ENCODE assay signal across 8 cellular contexts in the genomic region with DNA sequence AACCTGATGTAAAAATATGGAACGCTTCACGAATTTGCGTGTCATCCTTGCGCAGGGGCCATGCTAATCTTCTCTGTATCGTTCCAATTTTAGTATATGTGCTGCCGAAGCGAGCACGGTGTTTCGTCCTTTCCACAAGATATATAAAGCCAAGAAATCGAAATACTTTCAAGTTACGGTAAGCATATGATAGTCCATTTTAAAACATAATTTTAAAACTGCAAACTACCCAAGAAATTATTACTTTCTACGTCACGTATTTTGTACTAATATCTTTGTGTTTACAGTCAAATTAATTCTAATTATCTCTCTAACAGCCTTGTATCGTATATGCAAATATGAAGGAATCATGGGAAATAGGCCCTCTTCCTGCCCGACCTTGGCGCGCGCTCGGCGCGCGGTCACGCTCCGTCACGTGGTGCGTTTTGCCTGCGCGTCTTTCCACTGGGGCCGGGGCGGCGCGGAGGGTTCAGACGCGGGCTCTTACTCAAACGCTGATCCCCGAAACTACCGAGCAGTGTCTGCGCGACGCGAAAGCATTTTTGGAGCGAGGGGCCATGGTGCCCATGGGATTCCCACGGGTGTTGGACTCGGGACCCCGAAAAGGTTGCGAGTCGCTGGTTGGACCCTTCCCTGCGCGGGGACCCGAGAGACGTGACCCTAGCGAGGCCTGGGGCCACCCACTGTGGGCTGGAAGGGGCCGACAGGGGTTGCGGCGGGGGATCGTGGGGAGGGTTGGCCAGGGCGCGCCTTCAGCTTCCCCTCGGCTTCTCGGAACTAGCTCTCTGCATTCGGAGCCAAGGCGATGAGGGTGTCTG. TPM values are rescaled to one million over a fixed set of nuclear protein-coding genes. Genes with fewer than 3 reads are reported as not detected.
A peak's percentile ranks its signal among the peaks of the same experiment; 100 is the strongest.
DNase-seq lines count a peak whose midpoint lies in the region; ATAC-seq and TF ChIP-seq lines count a peak whose summit lies in the region.

RNU6-1 (minus strand) TSS at position 117 of the 818 bp plus-strand sequence.

- peak within 1 kb of the TSS; percentile 99 for H2AFZ ChIP-seq in PC-3 (ENCODE audit: low read length)

- no peaks in the 10 kb centered on the region for H3K9me3 Mint-ChIP-seq in activated T-cell treated with anti-CD3 and anti-CD28 coated beads, Interleukin-2, amount 50 U/mL, for 24 hours

- CTCF ChIA-PET in PC-3 (lab: Charles Lee) = no interaction called here

- peak within 1 kb of the TSS; percentile 92 for H3K4me2 ChIP-seq in PC-3 (ENCODE audit: low read length)

- intact Hi-C loops in PC-3 (cut with micrococcal nuclease) = loop anchor here (5.0 to 10.0 kb wide), 3 partner anchors 145 to 453 kb away; no protein-coding TSS in a partner anchor

- H3K4me1 ChIP-seq in PC-3 (ENCODE audit: insufficient read depth, low read length) (peaks cover 17% of the 10 kb centered on the region), mucosa of rectum (ENCODE audit: control insufficient read depth in 2 of 2, insufficient read depth in 2 of 2, low read length in 2 of 2) (peaks cover 17 to 23% of the 10 kb centered on the region in 2 donors)

- peaks cover 9% of the 10 kb centered on the region for H3K27me3 ChIP-seq in PC-3 (ENCODE audit: low read length)
- H3K27me3 ChIP-seq in mucosa of rectum (ENCODE audit: control insufficient read depth in 2 of 2, insufficient read depth in 2 of 2, low read length in 2 of 2) = peaks cover 11% of the 10 kb centered on the region in 2 donors

- peaks cover 19% of the 10 kb centered on the region for H3K27me3 Mint-ChIP-seq in activated T-cell treated with anti-CD3 and anti-CD28 coated beads, Interleukin-2, amount 50 U/mL, for 24 hours

- H3K36me3 ChIP-seq in PC-3 (ENCODE audit: low read depth, low read length) (no peaks in the 10 kb centered on the region), mucosa of rectum (ENCODE audit: control insufficient read depth in 2 of 2, insufficient read depth in 2 of 2, low read length in 2 of 2) (no peaks in the 10 kb centered on the region)

- no peaks in the 10 kb centered on the region for H3K79me2 ChIP-seq in PC-3 (ENCODE audit: low read length)

- DNase-seq in DMS153 (lab: John Stamatoyannopoulos, UW) (peak; percentile 68), PC-3 (peak; percentile 84), epithelial cell of proximal tubule (ENCODE audit: low read depth) (peak; percentile 74)
- peak; percentile 94 for DNase-seq in Jurkat, Clone E6-1 (ENCODE audit: low read depth, low spot score)
- peak; percentile 96 for DNase-seq in activated T-cell treated with anti-CD3 and anti-CD28 coated beads, Interleukin-2, amount 50 U/mL, for 24 hours
- DNase-seq in stimulated activated CD8-positive, alpha-beta memory T cell treated with anti-CD3 and anti-CD28 coated beads, Interleukin-4, amount 100 ng/mL, for 4 hours (ENCODE audit: low read depth in 2 of 2, low spot score in 1 of 2) = peak; percentile 87 to 93

- H3K4me3 Mint-ChIP-seq in activated T-cell treated with anti-CD3 and anti-CD28 coated beads, Interleukin-2, amount 50 U/mL, for 24 hours = peak within 1 kb of the TSS; percentile 83

- peak within 1 kb of the TSS; percentile 83 for H3K4me3 ChIP-seq in Jurkat, Clone E6-1 (ENCODE audit: low read length)
- peak within 1 kb of the TSS; percentile 96 for H3K4me3 ChIP-seq in PC-3 (ENCODE audit: low read length)
- H3K4me3 ChIP-seq in epithelial cell of proximal tubule (ENCODE audit: low read depth, low read length) = peak within 1 kb of the TSS; percentile 73
- peak within 1 kb of the TSS; percentile 82 to 96 for H3K4me3 ChIP-seq in mucosa of rectum (ENCODE audit: low read length in 2 of 2)

- TF ChIP-seq CTCF in PC-3 (conservative IDR thresholded peaks at IDR 0.05; ENCODE audit: low read depth, low read length) (no peak), epithelial cell of proximal tubule (conservative IDR thresholded peaks at IDR 0.05; ENCODE audit: low read depth, low read length) (no peak)

- no peaks in the 10 kb centered on the region for H3K36me3 Mint-ChIP-seq in activated T-cell treated with anti-CD3 and anti-CD28 coated beads, Interleukin-2, amount 50 U/mL, for 24 hours (ENCODE audit: low read depth)

- TSS peak; percentile 90 for BruUV-seq in PC-3 (replicated peaks; lab: Mats Ljungman, UMichigan)

- H3F3A ChIP-seq in PC-3 (ENCODE audit: low read length, unreplicated experiment) = no peaks in the 10 kb centered on the region

- H4K20me1 ChIP-seq in PC-3 (ENCODE audit: low read length) = no peaks in the 10 kb centered on the region

- H3K4me1 Mint-ChIP-seq in activated T-cell treated with anti-CD3 and anti-CD28 coated beads, Interleukin-2, amount 50 U/mL, for 24 hours (ENCODE audit: low read depth) = peaks cover 41% of the 10 kb centered on the region

- H3K27ac Mint-ChIP-seq in activated T-cell treated with anti-CD3 and anti-CD28 coated beads, Interleukin-2, amount 50 U/mL, for 24 hours = peak within 1 kb of the TSS; percentile 98

- ATAC-seq in GM21619 (IDR thresholded peaks at IDR 0.05; ENCODE audit: unreplicated experiment) (peak; percentile 75), PC-3 (peak; percentile 62)

- peak within 1 kb of the TSS; percentile 29 for H3K27ac ChIP-seq in PC-3 (ENCODE audit: low read length)
- H3K27ac ChIP-seq in mucosa of rectum (ENCODE audit: low read depth in 2 of 2, low read length in 2 of 2) = peak within 1 kb of the TSS; percentile 90 to 98

- no peaks in the 10 kb centered on the region for H3K9me2 ChIP-seq in PC-3 (replicated peaks; ENCODE audit: low read length)

- POLR2A ChIA-PET in PC-3 (lab: Charles Lee; ENCODE audit: unreplicated experiment) = interaction anchor here (0.6 kb wide), 1 partner anchor 930 kb away, joined by 3 read pairs; no protein-coding TSS in a partner anchor

- H3K9ac ChIP-seq in PC-3 (ENCODE audit: low read length) (peak within 1 kb of the TSS; percentile 84), mucosa of rectum (ENCODE audit: low read depth in 1 of 2, low read length in 2 of 2) (peak within 1 kb of the TSS; percentile 90 to 94)

- no peaks in the 10 kb centered on the region for H3K9me3 ChIP-seq in PC-3 (ENCODE audit: low read length)
- H3K9me3 ChIP-seq in mucosa of rectum (ENCODE audit: control insufficient read depth in 2 of 2, low read length in 2 of 2) = no peaks in the 10 kb centered on the region

RNA-seq across cellular contexts. Expression of gene RNU6-1, which starts in this region (rescaled TPM):
- polyA plus RNA-seq in Jurkat, Clone E6-1 (2012; ENCODE audit: insufficient read depth, insufficient read length) = not detected
- total RNA-seq in PC-3 (2014; rRNA removed) = not detected in 2 replicates
- total RNA-seq in epithelial cell of proximal tubule = not detected in 2 replicates

Comparison
In these comparisons a context has a peak if more than half of its experiments do, and no peak if none do; other contexts are left out.
1. Peak in every context shown above with its lines: DNase-seq, ATAC-seq, H3K4me3 ChIP-seq and H3K27ac ChIP-seq.
2. Peak in DNase-seq, ATAC-seq, H3K4me3 ChIP-seq, H3K27ac ChIP-seq, H3K9ac ChIP-seq and H3K4me2 ChIP-seq in PC-3; RNA of the gene not detected or under 1 TPM.
3. Peak in DNase-seq and H3K4me3 ChIP-seq in epithelial cell of proximal tubule; RNA of the gene not detected or under 1 TPM.